In the genomic region with DNA sequence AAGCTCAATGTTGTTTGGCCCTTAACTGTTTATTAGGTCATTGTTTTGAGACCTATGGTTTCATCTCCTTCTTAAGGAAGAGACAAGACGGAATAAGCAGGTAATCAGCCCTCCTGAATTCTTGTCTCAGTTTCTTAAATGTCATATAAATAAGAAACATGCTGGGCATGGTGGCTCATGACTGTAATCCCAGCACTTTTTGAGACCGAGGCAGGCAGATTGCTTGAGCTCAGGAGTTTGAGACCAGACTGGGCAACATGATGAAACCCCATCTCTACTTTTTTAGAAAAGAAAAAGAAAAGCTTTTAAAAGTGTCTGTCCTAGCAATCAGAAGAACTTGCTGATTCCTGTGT, we compare ENCODE assay signal across 12 cellular contexts. TPM values are rescaled to one million over a fixed set of nuclear protein-coding genes. Genes with fewer than 3 reads are reported as not detected.
DNase-seq lines count a peak whose midpoint lies in the region; ATAC-seq and TF ChIP-seq lines count a peak whose summit lies in the region.
"Had no signal": no experiment of that assay in that cellular context is flagged by ENCODE, and none has a peak within 500 bp of the region (broad histone marks: within the 10 kb centered on the region; RNA-seq: fewer than 3 reads in every experiment).

No MANE protein-coding gene starts in this region.

- H3K27me3 Mint-ChIP-seq in activated naive CD4-positive, alpha-beta T cell treated with anti-CD3 and anti-CD28 coated beads, Interleukin-2, amount 10 ng/mL, durations not matched to agents 7 days and 5 days = peaks cover 1% of the 10 kb centered on the region
- H3K27me3 Mint-ChIP-seq in chondrocyte (ENCODE audit: low read depth) = no peaks in the 10 kb centered on the region
- no peaks in the 10 kb centered on the region for H3K27me3 Mint-ChIP-seq in stimulated activated naive CD8-positive, alpha-beta T cell treated with anti-CD3 and anti-CD28 coated beads, Interleukin-15, amount 100 ng/mL, for 72 hours

- peak overlapping the region; percentile 13 for H3K27ac ChIP-seq in RWPE2 (ENCODE audit: poor library complexity, severe bottlenecking)
- H3K27ac ChIP-seq: neural progenitor cell had no signal

- H3K4me3 Mint-ChIP-seq in activated naive CD4-positive, alpha-beta T cell treated with anti-CD3 and anti-CD28 coated beads, Interleukin-2, amount 10 ng/mL, durations not matched to agents 7 days and 5 days = no peak overlapping the region
- H3K4me3 Mint-ChIP-seq in chondrocyte (ENCODE audit: unreplicated experiment) = no peak overlapping the region
- H3K4me3 Mint-ChIP-seq in stimulated activated naive CD8-positive, alpha-beta T cell treated with anti-CD3 and anti-CD28 coated beads, Interleukin-15, amount 100 ng/mL, for 72 hours = peak overlapping the region; percentile 53 to 65
- H3K4me3 Mint-ChIP-seq: neural progenitor cell had no signal

- CTCF ChIA-PET in activated naive CD4-positive, alpha-beta T cell treated with anti-CD3 and anti-CD28 coated beads, Interleukin-2, amount 10 ng/mL, durations not matched to agents 7 days and 5 days (lab: Charles Lee) = interaction anchor here (0.7 to 3.5 kb wide), 27 partner anchors 10 to 445 kb away, joined by 3 to 52 read pairs (median 4); a partner anchor contains a TSS

- H3K9me3 ChIP-seq in RWPE2 (ENCODE audit: severe bottlenecking) = no peaks in the 10 kb centered on the region
- H3K9me3 ChIP-seq: gastroesophageal sphincter had no signal

- ATAC-seq in RWPE2 (ENCODE audit: low read depth) (no peak), HG02623 (IDR thresholded peaks at IDR 0.05; ENCODE audit: unreplicated experiment) (no peak)
- ATAC-seq in stimulated activated naive CD8-positive, alpha-beta T cell treated with anti-CD3 and anti-CD28 coated beads, Interleukin-15, amount 100 ng/mL, for 72 hours = no peak
- ATAC-seq: gastroesophageal sphincter, right cardiac atrium had no signal

- peak; percentile 77 for TF ChIP-seq CTCF in RWPE2 (IDR thresholded peaks at IDR 0.05; ENCODE audit: poor library complexity, severe bottlenecking)
- peak; percentile 45 for TF ChIP-seq CTCF in chondrocyte (IDR thresholded peaks at IDR 0.05)

- H3K4me1 ChIP-seq in RWPE2 (ENCODE audit: insufficient read depth, poor library complexity, severe bottlenecking) = peaks cover 13% of the 10 kb centered on the region

- no peaks in the 10 kb centered on the region for H3K9me3 Mint-ChIP-seq in activated naive CD4-positive, alpha-beta T cell treated with anti-CD3 and anti-CD28 coated beads, Interleukin-2, amount 10 ng/mL, durations not matched to agents 7 days and 5 days
- H3K9me3 Mint-ChIP-seq in chondrocyte (ENCODE audit: low read depth) = no peaks in the 10 kb centered on the region
- no peaks in the 10 kb centered on the region for H3K9me3 Mint-ChIP-seq in stimulated activated naive CD8-positive, alpha-beta T cell treated with anti-CD3 and anti-CD28 coated beads, Interleukin-15, amount 100 ng/mL, for 72 hours
- H3K9me3 Mint-ChIP-seq: neural progenitor cell had no signal

- peaks cover 43% of the 10 kb centered on the region for H3K36me3 ChIP-seq in RWPE2 (ENCODE audit: low read depth)
- H3K36me3 ChIP-seq: neural progenitor cell had no signal

- H3K36me3 Mint-ChIP-seq in activated naive CD4-positive, alpha-beta T cell treated with anti-CD3 and anti-CD28 coated beads, Interleukin-2, amount 10 ng/mL, durations not matched to agents 7 days and 5 days = peaks cover 38% of the 10 kb centered on the region
- H3K36me3 Mint-ChIP-seq in chondrocyte (ENCODE audit: low read depth) = no peaks in the 10 kb centered on the region

- H3K27ac Mint-ChIP-seq in activated naive CD4-positive, alpha-beta T cell treated with anti-CD3 and anti-CD28 coated beads, Interleukin-2, amount 10 ng/mL, durations not matched to agents 7 days and 5 days = peak overlapping the region; percentile 96
- no peak overlapping the region for H3K27ac Mint-ChIP-seq in chondrocyte (ENCODE audit: unreplicated experiment)
- peak overlapping the region; percentile 67 to 86 for H3K27ac Mint-ChIP-seq in stimulated activated naive CD8-positive, alpha-beta T cell treated with anti-CD3 and anti-CD28 coated beads, Interleukin-15, amount 100 ng/mL, for 72 hours
- H3K27ac Mint-ChIP-seq: neural progenitor cell had no signal

- peaks cover 65% of the 10 kb centered on the region for H3K4me1 Mint-ChIP-seq in activated naive CD4-positive, alpha-beta T cell treated with anti-CD3 and anti-CD28 coated beads, Interleukin-2, amount 10 ng/mL, durations not matched to agents 7 days and 5 days
- peaks cover 39% of the 10 kb centered on the region for H3K4me1 Mint-ChIP-seq in chondrocyte (ENCODE audit: low read depth)
- H3K4me1 Mint-ChIP-seq in stimulated activated naive CD8-positive, alpha-beta T cell treated with anti-CD3 and anti-CD28 coated beads, Interleukin-15, amount 100 ng/mL, for 72 hours = peaks cover 63% of the 10 kb centered on the region

- DNase-seq in activated naive CD4-positive, alpha-beta T cell treated with anti-CD3 and anti-CD28 coated beads, Interleukin-2, amount 10 ng/mL, durations not matched to agents 7 days and 5 days = no peak
- DNase-seq in activated naive CD4-positive, alpha-beta T cell treated with anti-CD3 and anti-CD28 coated beads, Interleukin-2, amount 50 U/mL, for 16 hours = no peak
- DNase-seq in RWPE2 (ENCODE audit: low spot score) (no peak), chondrocyte (ENCODE audit: low spot score) (no peak), NCI-H2029 treated with DMSO at 0.1 percent for 48 hours (lab: John Stamatoyannopoulos, UW) (no peak), NCI-H748 treated with DMSO at 0.1 percent for 48 hours (lab: John Stamatoyannopoulos, UW) (no peak)
- no peak for DNase-seq in stimulated activated naive CD8-positive, alpha-beta T cell treated with anti-CD3 and anti-CD28 coated beads, Interleukin-15, amount 100 ng/mL, for 72 hours
- DNase-seq: DMS 273 treated with DMSO at 0.1 percent for 48 hours had no signal

- no peaks in the 10 kb centered on the region for H3K27me3 ChIP-seq in RWPE2 (ENCODE audit: insufficient read depth, poor library complexity, severe bottlenecking)
- H3K27me3 ChIP-seq: gastroesophageal sphincter, neural progenitor cell had no signal

- no peak overlapping the region for H3K4me3 ChIP-seq in RWPE2 (ENCODE audit: severe bottlenecking)
- H3K4me3 ChIP-seq: gastroesophageal sphincter, neural progenitor cell had no signal

RNA-seq across cellular contexts. Expression of a gene that starts 5.1 kb away (rescaled TPM):
- 11.5 to 14.4 TPM (median 12.2 TPM) in 3 replicates for total RNA-seq in chondrocyte

RNA-seq across cellular contexts. Expression of a gene that starts 5.4 kb away (rescaled TPM):
- 24.9 to 35.5 TPM (median 27.2 TPM) in 3 replicates for total RNA-seq in chondrocyte

RNA-seq across cellular contexts. Expression of a gene that starts 33.4 kb away (rescaled TPM):
- total RNA-seq in chondrocyte = 263 to 301 TPM (median 280 TPM) in 3 replicates

Comparison
In these comparisons a context has a peak if more than half of its experiments do, and no peak if none do; other contexts are left out.
1. H3K4me3 Mint-ChIP-seq: peak in stimulated activated naive CD8-positive, alpha-beta T cell treated with anti-CD3 and anti-CD28 coated beads, Interleukin-15, amount 100 ng/mL, for 72 hours (2 of 2); none in activated naive CD4-positive, alpha-beta T cell treated with anti-CD3 and anti-CD28 coated beads, Interleukin-2, amount 10 ng/mL, durations not matched to agents 7 days and 5 days (single experiment) and chondrocyte (single experiment).